ENCODE assay signal across 8 cellular contexts in genomic region chr11:118634435-118635236, GRCh38. TPM values are rescaled to one million over a fixed set of nuclear protein-coding genes. Genes with fewer than 3 reads are reported as not detected.
DNase-seq lines count a peak whose midpoint lies in the region; ATAC-seq and TF ChIP-seq lines count a peak whose summit lies in the region.

No MANE protein-coding gene starts in this region.

- H3K4me1 Mint-ChIP-seq in chondrocyte (ENCODE audit: low read depth), result peaks cover 21% of the 10 kb centered on the region
- peaks cover 19% of the 10 kb centered on the region for H3K4me1 Mint-ChIP-seq in type B pancreatic cell (ENCODE audit: unreplicated experiment)

- H3K36me3 Mint-ChIP-seq in chondrocyte (ENCODE audit: low read depth), result peaks cover 41% of the 10 kb centered on the region
- peaks cover 17% of the 10 kb centered on the region for H3K36me3 Mint-ChIP-seq in type B pancreatic cell

- no peak overlapping the region for H3K4me3 Mint-ChIP-seq in chondrocyte (ENCODE audit: unreplicated experiment)
- peak overlapping the region; percentile 82 for H3K4me3 Mint-ChIP-seq in type B pancreatic cell

- H3K27me3 Mint-ChIP-seq in chondrocyte (ENCODE audit: low read depth), result no peaks in the 10 kb centered on the region
- H3K27me3 Mint-ChIP-seq in type B pancreatic cell, result no peaks in the 10 kb centered on the region

- H3K27ac Mint-ChIP-seq in chondrocyte (ENCODE audit: unreplicated experiment) (peak overlapping the region; percentile 70), type B pancreatic cell (peak overlapping the region; percentile 81)

- TF ChIP-seq CTCF in chondrocyte (IDR thresholded peaks at IDR 0.05), result no peak
- peak; percentile 28 for TF ChIP-seq CTCF in type B pancreatic cell (conservative IDR thresholded peaks at IDR 0.05)

- DNase-seq in DMS153 treated with DMSO at 0.1 percent for 48 hours (lab: John Stamatoyannopoulos, UW; ENCODE audit: unreplicated experiment) (peak; percentile 56), NCI-H2171 (lab: John Stamatoyannopoulos, UW) (peak; percentile 47), chondrocyte (ENCODE audit: low spot score) (no peak), left lobe of liver (ENCODE audit: low spot score) (peak; percentile 87), type B pancreatic cell (ENCODE audit: extremely low spot score, unreplicated experiment) (peak; percentile 84), SIG-M5 treated with dmso at 0.1 percent for 504 hours (lab: John Stamatoyannopoulos, UW; ENCODE audit: unreplicated experiment) (no peak)
- no peak for DNase-seq in activated effector memory CD4-positive, alpha-beta T cell treated with Interleukin-2 at 50 U/mL for 16 hours

- ATAC-seq in left lobe of liver (peak; percentile 96), HG03039 (IDR thresholded peaks at IDR 0.05; ENCODE audit: unreplicated experiment) (no peak)

- no peaks in the 10 kb centered on the region for H3K9me3 Mint-ChIP-seq in chondrocyte (ENCODE audit: low read depth)
- H3K9me3 Mint-ChIP-seq in type B pancreatic cell, result no peaks in the 10 kb centered on the region

RNA-seq across cellular contexts. Expression of gene PHLDB1, which starts 27.2 kb away (rescaled TPM):
- total RNA-seq in chondrocyte, result 164 to 271 TPM (median 179 TPM) in 3 replicates
- total RNA-seq in left lobe of liver, result 7.5 TPM
- total RNA-seq in type B pancreatic cell (ENCODE audit: low replicate concordance), result 21.2 and 63.1 TPM in 2 replicates

RNA-seq across cellular contexts. Expression of gene TREH, which starts 44.8 kb away (rescaled TPM):
- not detected in 3 replicates for total RNA-seq in chondrocyte
- total RNA-seq in left lobe of liver, result 3.4 TPM
- total RNA-seq in type B pancreatic cell (ENCODE audit: low replicate concordance), result 0.33 and 0.41 TPM in 2 replicates

Comparison
In these comparisons a context has a peak if more than half of its experiments do, and no peak if none do; other contexts are left out.
1. DNase-seq: peak in DMS153 treated with DMSO at 0.1 percent for 48 hours (single experiment), NCI-H2171 (single experiment), left lobe of liver (single experiment) and type B pancreatic cell (single experiment); none in chondrocyte (single experiment), SIG-M5 treated with dmso at 0.1 percent for 504 hours (single experiment) and activated effector memory CD4-positive, alpha-beta T cell treated with Interleukin-2 at 50 U/mL for 16 hours (single experiment).